Comparison of ENCODE assay signal across 12 cellular contexts in genomic region chr11:8807544-8808225, GRCh38.
A peak's percentile ranks its signal among the peaks of the same experiment; 100 is the strongest.
DNase-seq lines count a peak whose midpoint lies in the region; ATAC-seq and TF ChIP-seq lines count a peak whose summit lies in the region.
"Had no signal": no experiment of that assay in that cellular context is flagged by ENCODE, and none has a peak within 500 bp of the region (broad histone marks: within the 10 kb centered on the region; RNA-seq: fewer than 3 reads in every experiment).

No MANE protein-coding gene starts in this region.

- H2BK12ac ChIP-seq in neuronal stem cell (ENCODE audit: low read length): no peak overlapping the region

- H3K36me3 Mint-ChIP-seq in CD4-positive, alpha-beta T cell (ENCODE audit: low read depth): no peaks in the 10 kb centered on the region

- H2BK120ac ChIP-seq in neuronal stem cell (ENCODE audit: low read depth, low read length): no peak overlapping the region

- peak overlapping the region; percentile 92 for H3K27ac ChIP-seq in SJCRH30
- H3K27ac ChIP-seq in neuronal stem cell (replicated peaks; ENCODE audit: low read length): no peak overlapping the region
- H3K27ac ChIP-seq in CD4-positive, alpha-beta T cell (ENCODE audit: low read depth, low read length): no peak overlapping the region

- H3K14ac ChIP-seq in neuronal stem cell (ENCODE audit: low read length): no peak overlapping the region

- no peak overlapping the region for H3K23ac ChIP-seq in neuronal stem cell (ENCODE audit: low read depth, low read length, poor library complexity)

- POLR2A ChIA-PET in CD4-positive, alpha-beta T cell (lab: Charles Lee): no interaction called here

- intact Hi-C loops in CD4-positive, alpha-beta T cell (cut with DNase I, micrococcal nuclease): no loop called here

- CTCF ChIA-PET in CD4-positive, alpha-beta T cell (lab: Charles Lee): no interaction called here

- TF ChIP-seq CTCF in CD4-positive, alpha-beta T cell (IDR thresholded peaks at IDR 0.05): no peak

- H3K27me3 Mint-ChIP-seq in CD4-positive, alpha-beta T cell: peaks cover 29% of the 10 kb centered on the region

- H3K9me3 Mint-ChIP-seq in CD4-positive, alpha-beta T cell: no peaks in the 10 kb centered on the region

- peaks cover 7% of the 10 kb centered on the region for H3K4me1 Mint-ChIP-seq in CD4-positive, alpha-beta T cell (ENCODE audit: low read depth)

- H3K9me3 ChIP-seq in SJCRH30 (replicated peaks): no peaks in the 10 kb centered on the region
- no peaks in the 10 kb centered on the region for H3K9me3 ChIP-seq in neuronal stem cell (replicated peaks in 1 of 2; ENCODE audit: control insufficient read depth in 2 of 2, insufficient read depth in 1 of 2, low read depth in 1 of 2, low read length in 2 of 2)
- no peaks in the 10 kb centered on the region for H3K9me3 ChIP-seq in CD4-positive, alpha-beta T cell (ENCODE audit: control insufficient read depth, low read length)

- H4K91ac ChIP-seq in neuronal stem cell (ENCODE audit: low read depth, low read length, poor library complexity): no peak overlapping the region

- no peak overlapping the region for H3K18ac ChIP-seq in neuronal stem cell (ENCODE audit: low read length)

- ATAC-seq in CD4-positive, alpha-beta T cell (ENCODE audit: poor library complexity): no peak
- no peak for ATAC-seq in GM21737 (IDR thresholded peaks at IDR 0.05; ENCODE audit: unreplicated experiment)

- in situ Hi-C loops in ACHN (cut with HindIII; ENCODE audit: low pct_ligation_motif_present, low pct_unique_long_range_greater_than_20kb, low sequenced_read_pairs): no loop called here

- H3K27ac Mint-ChIP-seq in CD4-positive, alpha-beta T cell: no peak overlapping the region

- DNase-seq in ACHN (peak; percentile 29), SJCRH30 (peak; percentile 85 to 90), fibroblast of peridontal ligament (ENCODE audit: extremely low read depth) (peak; percentile 90), neuronal stem cell (ENCODE audit: low spot score) (no peak)
- no peak for DNase-seq in activated CD4-positive, alpha-beta T cell treated with anti-CD3 and anti-CD28 coated beads, Interleukin-2, amount 50 U/mL, for 1 hour
- DNase-seq in CD4-positive, alpha-beta T cell: no peak
- DNase-seq in activated effector memory CD4-positive, alpha-beta T cell treated with Interleukin-2 at 50 U/mL for 16 hours: no peak
- DNase-seq: activated CD4-positive, CD25-positive, alpha-beta regulatory T cell; AML-193; effector CD8-positive, alpha-beta T cell; NCI-H2171 treated with DMSO at 0.1 percent for 48 hours had no signal

- no peak overlapping the region for H2AK5ac ChIP-seq in neuronal stem cell (ENCODE audit: low read depth, low read length)

- H3K4me3 ChIP-seq in SJCRH30 (peak overlapping the region; percentile 69), neuronal stem cell (ENCODE audit: low read length in 2 of 2) (no peak overlapping the region)

- H2BK5ac ChIP-seq in neuronal stem cell (ENCODE audit: low read length): peak overlapping the region; percentile 17

- H3K4me1 ChIP-seq in SJCRH30: peaks cover 35% of the 10 kb centered on the region
- H3K4me1 ChIP-seq in neuronal stem cell (ENCODE audit: control insufficient read depth in 2 of 2, insufficient read depth in 1 of 2, low read depth in 1 of 2, low read length in 2 of 2): peaks cover 22 to 40% of the 10 kb centered on the region in 2 donors

- H3K36me3 ChIP-seq in SJCRH30 (peaks cover 6% of the 10 kb centered on the region; the same call in 1 of the 2 replicates), neuronal stem cell (replicated peaks in 1 of 2; ENCODE audit: control insufficient read depth in 2 of 2, insufficient read depth in 2 of 2, low read length in 2 of 2) (peaks cover 6 to 46% of the 10 kb centered on the region in 2 donors)

- no CpG with 5 or more reads among the region's 10 CpGs for WGBS in neuronal stem cell (ENCODE audit: extremely low coverage in 2 of 2, insufficient read length in 2 of 2, insufficient replicate concordance in 1 of 2), 2 donors

- H3K4me2 ChIP-seq in neuronal stem cell (ENCODE audit: insufficient read depth, low read length, poor library complexity, severe bottlenecking): no peak overlapping the region

- H3K4ac ChIP-seq in neuronal stem cell (ENCODE audit: low read length): no peak overlapping the region

- H3K79me1 ChIP-seq in neuronal stem cell (ENCODE audit: low read depth, low read length): peaks cover 5% of the 10 kb centered on the region

- no peak overlapping the region for H3K4me3 Mint-ChIP-seq in CD4-positive, alpha-beta T cell

- H4K8ac ChIP-seq in neuronal stem cell (ENCODE audit: low read depth, low read length): no peak overlapping the region

- no peak overlapping the region for H2BK15ac ChIP-seq in neuronal stem cell (ENCODE audit: low read length)

- H2AFZ ChIP-seq in neuronal stem cell (ENCODE audit: low read length): no peak overlapping the region

- no peak overlapping the region for H3K9ac ChIP-seq in neuronal stem cell (ENCODE audit: low read depth, low read length, poor library complexity)

- H3K27me3 ChIP-seq in SJCRH30 (no peaks in the 10 kb centered on the region), neuronal stem cell (ENCODE audit: control insufficient read depth in 3 of 3, insufficient read depth in 3 of 3, low read depth in 1 of 3, low read length in 3 of 3) (no peaks in the 10 kb centered on the region)
- H3K27me3 ChIP-seq in CD4-positive, alpha-beta T cell (ENCODE audit: control insufficient read depth, insufficient read depth, low read length): peaks cover 19% of the 10 kb centered on the region

Comparison
In these comparisons a context has a peak if more than half of its experiments do, and no peak if none do; other contexts are left out.
1. DNase-seq: peak in ACHN (single experiment), SJCRH30 (2 of 2) and fibroblast of peridontal ligament (single experiment); none in neuronal stem cell (single experiment), activated CD4-positive, alpha-beta T cell treated with anti-CD3 and anti-CD28 coated beads, Interleukin-2, amount 50 U/mL, for 1 hour (single experiment), CD4-positive, alpha-beta T cell (0 of 10) and activated effector memory CD4-positive, alpha-beta T cell treated with Interleukin-2 at 50 U/mL for 16 hours (single experiment).